Comparison of ENCODE assay signal across 8 cellular contexts in genomic region chr16:13920510-13920818, GRCh38. TPM values are rescaled to one million over a fixed set of nuclear protein-coding genes. Genes with fewer than 3 reads are reported as not detected.
A peak's percentile ranks its signal among the peaks of the same experiment; 100 is the strongest.
DNase-seq lines count a peak whose midpoint lies in the region; ATAC-seq and TF ChIP-seq lines count a peak whose summit lies in the region.

No MANE protein-coding gene starts in this region.

- H3K4me3 ChIP-seq in skeletal muscle tissue (ENCODE audit: low read length in 3 of 3) = peak overlapping the region; percentile 93 to 97 (median 95)

- peak; percentile 1 for ATAC-seq in GM21619 (IDR thresholded peaks at IDR 0.05; ENCODE audit: unreplicated experiment)
- no peak for ATAC-seq in T-helper 17 cell
- ATAC-seq in foreskin keratinocyte = no peak
- no peak for ATAC-seq in HG02623 (IDR thresholded peaks at IDR 0.05; ENCODE audit: unreplicated experiment)
- no peak for ATAC-seq in HG03442 (IDR thresholded peaks at IDR 0.05; ENCODE audit: unreplicated experiment)

- H3K4me1 ChIP-seq in foreskin keratinocyte = no peaks in the 10 kb centered on the region
- peaks cover 16 to 28% (median 23%) of the 10 kb centered on the region in 3 donors for H3K4me1 ChIP-seq in skeletal muscle tissue (ENCODE audit: control insufficient read depth in 3 of 3, insufficient read depth in 3 of 3, low read length in 3 of 3)

- peaks cover 24% of the 10 kb centered on the region for H3K4me1 Mint-ChIP-seq in T-helper 17 cell

- H3K36me3 ChIP-seq in skeletal muscle tissue (ENCODE audit: control insufficient read depth in 3 of 3, insufficient read depth in 3 of 3, low read length in 3 of 3) = peaks cover 3 to 11% (median 5%) of the 10 kb centered on the region in 3 donors

- no peaks in the 10 kb centered on the region for H3K9me3 ChIP-seq in T-helper 17 cell (ENCODE audit: control insufficient read depth, low read length, poor library complexity, severe bottlenecking)
- H3K9me3 ChIP-seq in skeletal muscle tissue (ENCODE audit: control insufficient read depth in 3 of 3, low read length in 3 of 3) = no peaks in the 10 kb centered on the region

- peaks cover 2% of the 10 kb centered on the region for H3K36me3 Mint-ChIP-seq in T-helper 17 cell (ENCODE audit: low read depth)

- TF ChIP-seq CTCF in foreskin keratinocyte (conservative IDR thresholded peaks at IDR 0.05) = no peak

- no peak for DNase-seq in T-helper 17 cell
- DNase-seq in foreskin keratinocyte = no peak
- DNase-seq in dermis blood vessel endothelial cell = no peak
- DNase-seq in NCI-H526 treated with DMSO at 0.1 percent for 48 hours (lab: John Stamatoyannopoulos, UW) = no peak

- H3K27me3 ChIP-seq in foreskin keratinocyte (no peaks in the 10 kb centered on the region), skeletal muscle tissue (ENCODE audit: control insufficient read depth in 3 of 3, insufficient read depth in 3 of 3, low read length in 3 of 3) (no peaks in the 10 kb centered on the region)

- H3K27ac Mint-ChIP-seq in T-helper 17 cell = peak overlapping the region; percentile 99

- H3K27ac ChIP-seq in foreskin keratinocyte = peak overlapping the region; percentile 72
- peak overlapping the region; percentile 81 for H3K27ac ChIP-seq in skeletal muscle tissue (ENCODE audit: low read depth, low read length)

- H3K27me3 Mint-ChIP-seq in T-helper 17 cell = peaks cover 5% of the 10 kb centered on the region

- H3K4me3 Mint-ChIP-seq in T-helper 17 cell = peak overlapping the region; percentile 98

- H3K9ac ChIP-seq in skeletal muscle tissue (ENCODE audit: low read depth in 1 of 3, low read length in 3 of 3) = peak overlapping the region; percentile 96 to 98 (median 97)

RNA-seq across cellular contexts. Expression of gene ERCC4, which starts 0.5 kb away (rescaled TPM):
- total RNA-seq in T-helper 17 cell (1 to 10 TPM; 8.7 to 9.9 TPM), foreskin keratinocyte (6.3 and 7.2 TPM in 2 replicates), skeletal muscle tissue (6.8 TPM), dermis blood vessel endothelial cell (8.8 and 9.3 TPM in 2 replicates)
- polyA plus RNA-seq in foreskin keratinocyte = 1.0 and 1.3 TPM in 2 replicates
